In genomic region chr1:229596961-229597699, GRCh38 we compare ENCODE assay signal across 11 cellular contexts. TPM values are rescaled to one million over a fixed set of nuclear protein-coding genes. Genes with fewer than 3 reads are reported as not detected.
DNase-seq lines count a peak whose midpoint lies in the region; ATAC-seq and TF ChIP-seq lines count a peak whose summit lies in the region.
"Had no signal": no experiment of that assay in that cellular context is flagged by ENCODE, and none has a peak within 500 bp of the region (broad histone marks: within the 10 kb centered on the region; RNA-seq: fewer than 3 reads in every experiment).

No MANE protein-coding gene starts in this region.

- no peaks in the 10 kb centered on the region for H3K27me3 ChIP-seq in subcutaneous abdominal adipose tissue (ENCODE audit: control insufficient read depth in 5 of 5, insufficient read depth in 4 of 5, low read length in 5 of 5)
- H3K27me3 ChIP-seq: neutrophil had no signal

- in situ Hi-C loops in astrocyte of the spinal cord (cut with HindIII; ENCODE audit: low sequenced_read_pairs), result no loop called here

- peaks cover 15 to 38% (median 37%) of the 10 kb centered on the region in 5 donors for H3K36me3 ChIP-seq in subcutaneous abdominal adipose tissue (ENCODE audit: control insufficient read depth in 5 of 5, insufficient read depth in 5 of 5, low read length in 5 of 5)

- intact Hi-C loops in left colon (cut with DNase I, micrococcal nuclease), result no loop called here

- H3K36me3 Mint-ChIP-seq in mesothelial cell of epicardium, result peaks cover 41% of the 10 kb centered on the region

- H3K27ac ChIP-seq in subcutaneous abdominal adipose tissue (ENCODE audit: low read depth, low read length), result peak overlapping the region; percentile 83
- H3K27ac ChIP-seq: neutrophil had no signal

- peak; percentile 20 for ATAC-seq in left colon
- no peak for ATAC-seq in GM19452 (IDR thresholded peaks at IDR 0.05; ENCODE audit: unreplicated experiment)
- ATAC-seq in HG03097 (IDR thresholded peaks at IDR 0.05; ENCODE audit: low FRiP score, unreplicated experiment), result no peak

- TF ChIP-seq CTCF in astrocyte of the spinal cord (IDR thresholded peaks at IDR 0.05; ENCODE audit: low read depth, low read length), result no peak
- no peak for TF ChIP-seq CTCF in mesothelial cell of epicardium (IDR thresholded peaks at IDR 0.05; ENCODE audit: unreplicated experiment)

- H3K4me3 ChIP-seq in astrocyte of the spinal cord (ENCODE audit: low read depth, low read length) (no peak overlapping the region), subcutaneous abdominal adipose tissue (ENCODE audit: low read depth in 1 of 5, low read length in 5 of 5) (no peak overlapping the region)

- no peak overlapping the region for H3K27ac Mint-ChIP-seq in mesothelial cell of epicardium
- H3K27ac Mint-ChIP-seq: T-helper 1 cell treated with Interleukin-12 subunit alpha and Interleukin-12 subunit beta and Interleukin-4 antibody, amounts not matched to agents 30 μg/mL and 1 μg/mL, for 36 hours had no signal

- DNase-seq in HS-27A (ENCODE audit: low read depth) (peak; percentile 3), astrocyte of the spinal cord (ENCODE audit: low read depth, low spot score) (peak; percentile 75), left colon (peak; percentile 12 to 53), NCI-H128 (lab: John Stamatoyannopoulos, UW; ENCODE audit: unreplicated experiment) (no peak), mesothelial cell of epicardium (ENCODE audit: low spot score in 2 of 2, unreplicated experiment in 2 of 2) (no peak)
- DNase-seq: NCI-H2107 had no signal

- H3K27me3 Mint-ChIP-seq in mesothelial cell of epicardium (ENCODE audit: low read depth), result no peaks in the 10 kb centered on the region

- no peaks in the 10 kb centered on the region for H3K9me3 Mint-ChIP-seq in mesothelial cell of epicardium
- H3K9me3 Mint-ChIP-seq: T-helper 1 cell treated with Interleukin-12 subunit alpha and Interleukin-12 subunit beta and Interleukin-4 antibody, amounts not matched to agents 30 μg/mL and 1 μg/mL, for 36 hours had no signal

- H3K4me1 Mint-ChIP-seq in mesothelial cell of epicardium, result peaks cover 2% of the 10 kb centered on the region

- H3K4me1 ChIP-seq in subcutaneous abdominal adipose tissue (ENCODE audit: control insufficient read depth in 5 of 5, insufficient read depth in 5 of 5, low read length in 5 of 5), result peaks cover 8 to 26% (median 21%) of the 10 kb centered on the region in 5 donors

- no peaks in the 10 kb centered on the region for H3K9me3 ChIP-seq in subcutaneous abdominal adipose tissue (ENCODE audit: control insufficient read depth in 5 of 5, low read length in 5 of 5)
- H3K9me3 ChIP-seq: neutrophil had no signal

- peak overlapping the region in 3 of 5 donors; percentile 17 to 56 (median 50) for H3K9ac ChIP-seq in subcutaneous abdominal adipose tissue (ENCODE audit: low read length in 5 of 5)

- no peak overlapping the region for H3K4me3 Mint-ChIP-seq in mesothelial cell of epicardium
- H3K4me3 Mint-ChIP-seq: T-helper 1 cell treated with Interleukin-12 subunit alpha and Interleukin-12 subunit beta and Interleukin-4 antibody, amounts not matched to agents 30 μg/mL and 1 μg/mL, for 36 hours had no signal

RNA-seq across cellular contexts. Expression of gene TAF5L, which starts 28.8 kb away (rescaled TPM):
- total RNA-seq in left colon (10 to 100 TPM; 24.2 to 24.6 TPM), mesothelial cell of epicardium (19.5 to 21.3 TPM (median 20.9 TPM) in 3 replicates)

RNA-seq across cellular contexts. Expression of gene URB2, which starts 28.9 kb away (rescaled TPM):
- total RNA-seq in left colon (1 to 10 TPM; 5.0 to 7.4 TPM), mesothelial cell of epicardium (11.3 to 13.1 TPM (median 11.4 TPM) in 3 replicates)

RNA-seq across cellular contexts. Expression of gene ABCB10, which starts 38.6 kb away (rescaled TPM):
- 10 to 100 TPM; 25.4 to 28.4 TPM for total RNA-seq in left colon
- 14.6 to 16.7 TPM (median 16.4 TPM) in 3 replicates for total RNA-seq in mesothelial cell of epicardium

Comparison
In these comparisons a context has a peak if more than half of its experiments do, and no peak if none do; other contexts are left out.
1. DNase-seq: peak in HS-27A (single experiment), astrocyte of the spinal cord (single experiment) and left colon (2 of 2); none in NCI-H128 (single experiment) and mesothelial cell of epicardium (0 of 2).